Comparison of ENCODE assay signal across 8 cellular contexts in genomic region chr11:44627911-44628729, GRCh38.
DNase-seq lines count a peak whose midpoint lies in the region; ATAC-seq, FAIRE-seq and TF ChIP-seq lines count a peak whose summit lies in the region.

No MANE protein-coding gene starts in this region.

- 32 to 48% methylated on average over 9 of the region's 9 CpGs for WGBS in lower leg skin, 2 donors

- intact Hi-C loops in lower leg skin (cut with DNase I; ENCODE audit: low total_unique reads) = no loop called here

- H3K27me3 ChIP-seq in astrocyte (ENCODE audit: insufficient read depth, low read length) = peaks cover 8% of the 10 kb centered on the region
- peaks cover 5% of the 10 kb centered on the region for H3K27me3 ChIP-seq in brain microvascular endothelial cell (replicated peaks)

- peaks cover 6% of the 10 kb centered on the region for H3K4me1 ChIP-seq in astrocyte (ENCODE audit: insufficient read depth, low read length)

- in situ Hi-C loops in brain microvascular endothelial cell (cut with HindIII; ENCODE audit: low pct_ligation_motif_present, low sequenced_read_pairs) = no loop called here

- no peaks in the 10 kb centered on the region for H3K36me3 Mint-ChIP-seq in astrocyte (ENCODE audit: low read depth, unreplicated experiment)
- H3K36me3 Mint-ChIP-seq in type B pancreatic cell = no peaks in the 10 kb centered on the region

- H3K4me1 Mint-ChIP-seq in astrocyte (ENCODE audit: low read depth, unreplicated experiment) (peaks cover 9% of the 10 kb centered on the region), type B pancreatic cell (ENCODE audit: unreplicated experiment) (peaks cover 26% of the 10 kb centered on the region)

- H3K36me3 ChIP-seq in astrocyte (ENCODE audit: insufficient read depth, low read length) (no peaks in the 10 kb centered on the region), brain microvascular endothelial cell (replicated peaks) (no peaks in the 10 kb centered on the region)

- H3K27ac Mint-ChIP-seq in astrocyte (ENCODE audit: unreplicated experiment) (no peak overlapping the region), type B pancreatic cell (no peak overlapping the region)

- H3K4me3 ChIP-seq in astrocyte (ENCODE audit: insufficient read depth, low read depth, low read length) = no peak overlapping the region
- H3K4me3 ChIP-seq in lower leg skin (ENCODE audit: low read depth, poor library complexity, severe bottlenecking) = no peak overlapping the region
- no peak overlapping the region for H3K4me3 ChIP-seq in brain microvascular endothelial cell (ENCODE audit: low read depth, low read length)

- FAIRE-seq in astrocyte (lab: Jason Lieb, UNC) = no peak

- H3K9me3 ChIP-seq in astrocyte (ENCODE audit: insufficient read depth, low read depth, low read length) = no peaks in the 10 kb centered on the region

- TF ChIP-seq CTCF in astrocyte (IDR thresholded peaks at IDR 0.05; ENCODE audit: insufficient read depth, low read depth, low read length) = no peak
- no peak for TF ChIP-seq CTCF in lower leg skin (IDR thresholded peaks at IDR 0.05)
- TF ChIP-seq CTCF in type B pancreatic cell (conservative IDR thresholded peaks at IDR 0.05) = no peak
- no peak for TF ChIP-seq CTCF in brain microvascular endothelial cell (IDR thresholded peaks at IDR 0.05; ENCODE audit: low read depth, low read length, missing control alignments)

- TF ChIP-seq POLR2A in lower leg skin (IDR thresholded peaks at IDR 0.05) = no peak

- H3K4me2 ChIP-seq in astrocyte (ENCODE audit: low read length) = no peak overlapping the region

- H3K27ac ChIP-seq in astrocyte (ENCODE audit: low read depth, low read length) (no peak overlapping the region), brain microvascular endothelial cell (no peak overlapping the region)

- DNase-seq in A172 (ENCODE audit: low spot score) (peak; percentile 80), astrocyte (ENCODE audit: low read depth) (peak; percentile 61), lower leg skin (ENCODE audit: low spot score in 2 of 2) (peak; percentile 47 to 91), type B pancreatic cell (ENCODE audit: extremely low spot score, unreplicated experiment) (peak; percentile 66), AML-193 (lab: John Stamatoyannopoulos, UW) (no peak), brain microvascular endothelial cell (no peak)

- peaks cover 5% of the 10 kb centered on the region for H3K9me3 Mint-ChIP-seq in astrocyte (ENCODE audit: unreplicated experiment)
- H3K9me3 Mint-ChIP-seq in type B pancreatic cell = peaks cover 8% of the 10 kb centered on the region

- no peaks in the 10 kb centered on the region for H4K20me1 ChIP-seq in astrocyte (ENCODE audit: insufficient read depth, low read length)

- H3K4me3 Mint-ChIP-seq in astrocyte (ENCODE audit: unreplicated experiment) (no peak overlapping the region), type B pancreatic cell (no peak overlapping the region)

- peak; percentile 83 for ATAC-seq in GM18868 (IDR thresholded peaks at IDR 0.05; ENCODE audit: unreplicated experiment)
- ATAC-seq in HG03457 (IDR thresholded peaks at IDR 0.05; ENCODE audit: unreplicated experiment) = peak; percentile 57

- no peak overlapping the region for H2AFZ ChIP-seq in astrocyte (ENCODE audit: low read depth, low read length)

- H3K79me2 ChIP-seq in astrocyte (ENCODE audit: insufficient read depth, low read length) = no peaks in the 10 kb centered on the region

- H3K9ac ChIP-seq in astrocyte (ENCODE audit: low read length) = no peak overlapping the region

- H3K27me3 Mint-ChIP-seq in astrocyte (ENCODE audit: low read depth, unreplicated experiment) = peaks cover 64% of the 10 kb centered on the region
- H3K27me3 Mint-ChIP-seq in type B pancreatic cell = no peaks in the 10 kb centered on the region

Comparison
In these comparisons a context has a peak if more than half of its experiments do, and no peak if none do; other contexts are left out.
1. DNase-seq: peak in A172 (single experiment), astrocyte (single experiment), lower leg skin (2 of 2) and type B pancreatic cell (single experiment); none in AML-193 (0 of 2) and brain microvascular endothelial cell (single experiment).